In the genomic region with DNA sequence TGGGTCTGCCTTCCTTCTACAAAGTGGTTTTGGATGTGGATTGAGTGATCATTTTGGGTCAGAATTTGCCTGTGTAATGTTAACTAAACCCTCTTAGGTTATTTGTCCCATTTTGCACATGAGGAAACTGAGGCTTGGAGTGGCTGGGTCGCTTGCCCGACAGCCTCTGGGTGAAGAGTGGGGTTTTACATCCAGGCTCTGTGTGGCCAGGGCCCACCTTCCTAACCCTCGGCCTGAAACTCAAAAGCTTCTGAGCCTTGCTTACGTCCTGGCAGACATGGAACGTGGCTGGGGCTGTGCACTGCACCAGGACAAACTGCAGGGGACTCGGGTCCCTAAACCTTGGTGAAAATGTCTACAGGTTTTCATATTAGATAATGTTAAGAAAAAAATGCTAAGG, we compare ENCODE assay signal across 24 cellular contexts.
"Had no signal": no experiment of that assay in that cellular context is flagged by ENCODE, and none has a peak within 500 bp of the region (broad histone marks: within the 10 kb centered on the region; RNA-seq: fewer than 3 reads in every experiment).

No MANE protein-coding gene starts in this region.

- H3K27me3 ChIP-seq: MG63 had no signal

- ATAC-seq: Panc1, PC-3 had no signal

- H3K36me3 ChIP-seq: MG63 had no signal

- H3K4me3 ChIP-seq: MG63 had no signal

- H3K27ac ChIP-seq: HL-60, RWPE1 had no signal

- H3K9me3 ChIP-seq: MG63, SK-N-SH had no signal

- DNase-seq: Karpas-422; KG1; MG63; NCI-H1092; NCI-H1105 treated with DMSO at 0.1 percent for 48 hours; NCI-H1417 treated with DMSO at 0.1 percent for 48 hours; NCI-H146; NCI-H1694 treated with DMSO at 0.1 percent for 48 hours; NCI-H1930; NCI-H2081; NCI-H2107; NCI-H2227 treated with DMSO at 0.1 percent for 48 hours; NCI-H510A; NCI-H524 treated with DMSO at 0.1 percent for 48 hours; NCI-H69; NCI-H774; NK-92 treated with Interleukin-12 subunit alpha and Interleukin-12 subunit beta, amount 100 ng/mL, for 24 hours; PC-3; SHP77; SW 1271 had no signal
